Comparison of ENCODE assay signal across 1 cellular context in the genomic region with DNA sequence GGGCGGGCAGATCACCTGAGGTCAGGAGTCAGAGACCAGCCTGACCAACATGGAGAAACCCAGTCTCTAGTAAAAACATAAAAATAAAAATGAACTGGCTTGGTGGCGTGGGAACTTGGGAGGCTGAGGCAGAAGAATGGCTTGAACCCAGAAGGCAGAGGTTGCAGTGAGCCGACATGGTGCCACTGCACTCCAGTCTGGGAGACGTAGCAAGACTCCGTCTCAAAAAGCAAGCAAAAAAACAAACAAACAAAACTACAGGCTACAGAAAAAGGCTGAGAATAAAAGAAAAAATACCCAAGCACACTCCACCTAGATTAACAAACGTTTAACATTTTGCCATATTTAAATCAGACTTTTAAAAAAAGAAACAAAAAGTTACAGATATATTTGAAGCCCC.
TF ChIP-seq lines count a peak whose summit lies in the region.

No MANE protein-coding gene starts in this region.

TF ChIP-seq in K562, 482 proteins besides CTCF, POLR2A, EP300 and RAD21:
- no peak for TF ChIP-seq ZNF347 (CRISPR knock-in tag; IDR thresholded peaks at IDR 0.05; ENCODE audit: low read depth)
- TF ChIP-seq LARP7 (IDR thresholded peaks at IDR 0.05), result no peak
- TF ChIP-seq HSF4 (CRISPR knock-in tag; IDR thresholded peaks at IDR 0.05; ENCODE audit: borderline replicate concordance), result no peak
- TF ChIP-seq ZNF3 (CRISPR knock-in tag; IDR thresholded peaks at IDR 0.05), result no peak
- TF ChIP-seq VEZF1 (CRISPR knock-in tag; IDR thresholded peaks at IDR 0.05), result no peak
- no peak for TF ChIP-seq RCOR1 (IDR thresholded peaks at IDR 0.05; ENCODE audit: borderline replicate concordance in 1 of 2, low read depth in 2 of 2, low read length in 2 of 2)
- no peak for TF ChIP-seq JUNB (CRISPR knock-in tag; conservative IDR thresholded peaks at IDR 0.05)
- TF ChIP-seq, protein P1, sequence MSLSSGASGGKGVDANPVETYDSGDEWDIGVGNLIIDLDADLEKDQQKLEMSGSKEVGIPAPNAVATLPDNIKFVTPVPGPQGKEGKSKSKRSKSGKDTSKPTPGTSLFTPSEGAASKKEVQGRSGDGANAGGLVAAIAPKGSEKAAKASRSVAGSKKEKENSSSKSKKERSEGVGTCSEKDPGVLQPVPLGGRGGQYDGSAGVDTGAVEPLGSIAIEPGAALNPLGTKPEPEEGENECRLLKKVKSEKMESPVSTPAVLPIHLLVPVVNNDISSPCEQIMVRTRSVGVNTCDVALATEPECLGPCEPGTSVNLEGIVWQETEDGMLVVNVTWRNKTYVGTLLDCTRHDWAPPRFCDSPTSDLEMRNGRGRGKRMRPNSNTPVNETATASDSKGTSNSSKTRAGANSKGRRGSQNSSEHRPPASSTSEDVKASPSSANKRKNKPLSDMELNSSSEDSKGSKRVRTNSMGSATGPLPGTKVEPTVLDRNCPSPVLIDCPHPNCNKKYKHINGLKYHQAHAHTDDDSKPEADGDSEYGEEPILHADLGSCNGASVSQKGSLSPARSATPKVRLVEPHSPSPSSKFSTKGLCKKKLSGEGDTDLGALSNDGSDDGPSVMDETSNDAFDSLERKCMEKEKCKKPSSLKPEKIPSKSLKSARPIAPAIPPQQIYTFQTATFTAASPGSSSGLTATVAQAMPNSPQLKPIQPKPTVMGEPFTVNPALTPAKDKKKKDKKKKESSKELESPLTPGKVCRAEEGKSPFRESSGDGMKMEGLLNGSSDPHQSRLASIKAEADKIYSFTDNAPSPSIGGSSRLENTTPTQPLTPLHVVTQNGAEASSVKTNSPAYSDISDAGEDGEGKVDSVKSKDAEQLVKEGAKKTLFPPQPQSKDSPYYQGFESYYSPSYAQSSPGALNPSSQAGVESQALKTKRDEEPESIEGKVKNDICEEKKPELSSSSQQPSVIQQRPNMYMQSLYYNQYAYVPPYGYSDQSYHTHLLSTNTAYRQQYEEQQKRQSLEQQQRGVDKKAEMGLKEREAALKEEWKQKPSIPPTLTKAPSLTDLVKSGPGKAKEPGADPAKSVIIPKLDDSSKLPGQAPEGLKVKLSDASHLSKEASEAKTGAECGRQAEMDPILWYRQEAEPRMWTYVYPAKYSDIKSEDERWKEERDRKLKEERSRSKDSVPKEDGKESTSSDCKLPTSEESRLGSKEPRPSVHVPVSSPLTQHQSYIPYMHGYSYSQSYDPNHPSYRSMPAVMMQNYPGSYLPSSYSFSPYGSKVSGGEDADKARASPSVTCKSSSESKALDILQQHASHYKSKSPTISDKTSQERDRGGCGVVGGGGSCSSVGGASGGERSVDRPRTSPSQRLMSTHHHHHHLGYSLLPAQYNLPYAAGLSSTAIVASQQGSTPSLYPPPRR (CRISPR knock-in tag; IDR thresholded peaks at IDR 0.05; ENCODE audit: borderline replicate concordance), result no peak
TF ChIP-seq in K562: peak in this region for 0.
